Comparison of ENCODE assay signal across 8 cellular contexts in the genomic region with DNA sequence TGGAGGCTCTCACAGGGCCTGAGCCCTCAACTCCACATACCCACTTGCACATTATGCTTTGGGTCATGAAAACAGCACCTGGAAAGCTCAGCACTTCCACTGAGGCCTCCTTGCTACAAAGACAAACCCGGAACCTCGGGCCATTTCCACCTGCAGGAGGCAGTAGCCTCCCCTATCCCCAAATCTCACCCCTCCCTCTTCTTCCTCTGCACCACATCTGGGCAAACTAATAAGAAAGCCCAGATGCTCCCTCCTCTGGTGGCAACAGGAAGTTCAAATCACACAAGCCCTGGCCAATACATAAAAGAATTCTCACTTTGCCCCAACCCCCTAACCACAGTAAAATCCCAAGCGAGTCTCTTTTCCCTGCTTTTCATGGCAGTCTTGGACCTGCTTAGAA.
A peak's percentile ranks its signal among the peaks of the same experiment; 100 is the strongest.
DNase-seq lines count a peak whose midpoint lies in the region; ATAC-seq, FAIRE-seq and TF ChIP-seq lines count a peak whose summit lies in the region.

No MANE protein-coding gene starts in this region.

- no peaks in the 10 kb centered on the region for H3K27me3 ChIP-seq in right atrium auricular region

- no peaks in the 10 kb centered on the region for H3K4me1 ChIP-seq in right atrium auricular region

- H3K36me3 Mint-ChIP-seq in Calu3 (ENCODE audit: insufficient read depth, unreplicated experiment): no peaks in the 10 kb centered on the region
- H3K36me3 Mint-ChIP-seq in activated naive CD4-positive, alpha-beta T cell treated with anti-CD3 and anti-CD28 coated beads for 36 hours (ENCODE audit: low read depth): no peaks in the 10 kb centered on the region

- H3K27ac ChIP-seq in right atrium auricular region: no peak overlapping the region

- H3K9me3 ChIP-seq in right atrium auricular region: no peaks in the 10 kb centered on the region

- CTCF ChIA-PET in Calu3 (lab: Charles Lee): no interaction called here
- CTCF ChIA-PET in activated naive CD4-positive, alpha-beta T cell treated with anti-CD3 and anti-CD28 coated beads for 36 hours (lab: Charles Lee): no interaction called here

- FAIRE-seq in urothelium cell line (lab: Jason Lieb, UNC): no peak

- intact Hi-C loops in Calu3 (cut with micrococcal nuclease; ENCODE audit: unreplicated experiment): loop anchor here (10.0 kb wide), 1 partner anchor 169 kb away; no protein-coding TSS in a partner anchor
- intact Hi-C loops in activated naive CD4-positive, alpha-beta T cell treated with anti-CD3 and anti-CD28 coated beads for 36 hours (cut with micrococcal nuclease): no loop called here

- H3K27ac Mint-ChIP-seq in Calu3 (ENCODE audit: unreplicated experiment): no peak overlapping the region
- H3K27ac Mint-ChIP-seq in activated naive CD4-positive, alpha-beta T cell treated with anti-CD3 and anti-CD28 coated beads for 36 hours: no peak overlapping the region

- DNase-seq in Calu3 (peak; percentile 49), dermis blood vessel endothelial cell (peak; percentile 37), urothelium cell line (ENCODE audit: low spot score) (peak; percentile 23), right atrium auricular region (ENCODE audit: low spot score) (no peak)
- peak; percentile 22 for DNase-seq in Jurkat, Clone E6-1 (ENCODE audit: low read depth, low spot score)
- no peak for DNase-seq in stimulated activated CD4-positive, alpha-beta T cell treated with anti-CD3 and anti-CD28 coated beads, Interleukin-4, amount 100 ng/mL, for 4 hours
- no peak for DNase-seq in activated naive CD4-positive, alpha-beta T cell treated with anti-CD3 and anti-CD28 coated beads for 36 hours

- H3K27me3 Mint-ChIP-seq in Calu3 (ENCODE audit: unreplicated experiment): no peaks in the 10 kb centered on the region
- H3K27me3 Mint-ChIP-seq in activated naive CD4-positive, alpha-beta T cell treated with anti-CD3 and anti-CD28 coated beads for 36 hours (ENCODE audit: low read depth): no peaks in the 10 kb centered on the region

- no peak overlapping the region for H3K4me3 ChIP-seq in Jurkat, Clone E6-1 (ENCODE audit: low read length)
- H3K4me3 ChIP-seq in right atrium auricular region: no peak overlapping the region

- H3K36me3 ChIP-seq in right atrium auricular region: no peaks in the 10 kb centered on the region

- ATAC-seq in GM21367 (IDR thresholded peaks at IDR 0.05; ENCODE audit: unreplicated experiment): peak; percentile 90

- TF ChIP-seq CTCF in Calu3 (IDR thresholded peaks at IDR 0.05; ENCODE audit: unreplicated experiment) (peak; percentile 70), right atrium auricular region (IDR thresholded peaks at IDR 0.05) (no peak)

- H3K4me1 Mint-ChIP-seq in Calu3 (ENCODE audit: low read depth, unreplicated experiment): peaks cover 17% of the 10 kb centered on the region
- no peaks in the 10 kb centered on the region for H3K4me1 Mint-ChIP-seq in activated naive CD4-positive, alpha-beta T cell treated with anti-CD3 and anti-CD28 coated beads for 36 hours (ENCODE audit: low read depth)

- no TSS peak for BruUV-seq in Calu3 (replicated peaks; lab: Mats Ljungman, UMichigan)

- H3K9me3 Mint-ChIP-seq in Calu3 (ENCODE audit: low read depth, unreplicated experiment): no peaks in the 10 kb centered on the region
- peaks cover 4% of the 10 kb centered on the region for H3K9me3 Mint-ChIP-seq in activated naive CD4-positive, alpha-beta T cell treated with anti-CD3 and anti-CD28 coated beads for 36 hours

- H3K4me3 Mint-ChIP-seq in Calu3 (ENCODE audit: low read depth, unreplicated experiment): no peak overlapping the region
- H3K4me3 Mint-ChIP-seq in activated naive CD4-positive, alpha-beta T cell treated with anti-CD3 and anti-CD28 coated beads for 36 hours: no peak overlapping the region

Comparison
In these comparisons a context has a peak if more than half of its experiments do, and no peak if none do; other contexts are left out.
1. DNase-seq: peak in Calu3 (single experiment), Jurkat, Clone E6-1 (single experiment), dermis blood vessel endothelial cell (single experiment) and urothelium cell line (single experiment); none in stimulated activated CD4-positive, alpha-beta T cell treated with anti-CD3 and anti-CD28 coated beads, Interleukin-4, amount 100 ng/mL, for 4 hours (0 of 2), activated naive CD4-positive, alpha-beta T cell treated with anti-CD3 and anti-CD28 coated beads for 36 hours (single experiment) and right atrium auricular region (single experiment).